In genomic region chr5:74864823-74865222, GRCh38 we compare ENCODE assay signal across 1 cellular context.
TF ChIP-seq lines count a peak whose summit lies in the region.

No MANE protein-coding gene starts in this region.

TF ChIP-seq in GM23338, 12 proteins besides CTCF, POLR2A, EP300 and RAD21 (continued from another document):
- no peak for TF ChIP-seq EZH2phosphoT487 (IDR thresholded peaks at IDR 0.05; ENCODE audit: unreplicated experiment)
- TF ChIP-seq ZNF462 (CRISPR knock-in tag; IDR thresholded peaks at IDR 0.05), result no peak
- TF ChIP-seq POLR2AphosphoS5 (IDR thresholded peaks at IDR 0.05; ENCODE audit: low read depth), result no peak
- no peak for TF ChIP-seq STAT1 (IDR thresholded peaks at IDR 0.05; ENCODE audit: unreplicated experiment)
